1 cellular context compared by ENCODE assay signal in the genomic region with DNA sequence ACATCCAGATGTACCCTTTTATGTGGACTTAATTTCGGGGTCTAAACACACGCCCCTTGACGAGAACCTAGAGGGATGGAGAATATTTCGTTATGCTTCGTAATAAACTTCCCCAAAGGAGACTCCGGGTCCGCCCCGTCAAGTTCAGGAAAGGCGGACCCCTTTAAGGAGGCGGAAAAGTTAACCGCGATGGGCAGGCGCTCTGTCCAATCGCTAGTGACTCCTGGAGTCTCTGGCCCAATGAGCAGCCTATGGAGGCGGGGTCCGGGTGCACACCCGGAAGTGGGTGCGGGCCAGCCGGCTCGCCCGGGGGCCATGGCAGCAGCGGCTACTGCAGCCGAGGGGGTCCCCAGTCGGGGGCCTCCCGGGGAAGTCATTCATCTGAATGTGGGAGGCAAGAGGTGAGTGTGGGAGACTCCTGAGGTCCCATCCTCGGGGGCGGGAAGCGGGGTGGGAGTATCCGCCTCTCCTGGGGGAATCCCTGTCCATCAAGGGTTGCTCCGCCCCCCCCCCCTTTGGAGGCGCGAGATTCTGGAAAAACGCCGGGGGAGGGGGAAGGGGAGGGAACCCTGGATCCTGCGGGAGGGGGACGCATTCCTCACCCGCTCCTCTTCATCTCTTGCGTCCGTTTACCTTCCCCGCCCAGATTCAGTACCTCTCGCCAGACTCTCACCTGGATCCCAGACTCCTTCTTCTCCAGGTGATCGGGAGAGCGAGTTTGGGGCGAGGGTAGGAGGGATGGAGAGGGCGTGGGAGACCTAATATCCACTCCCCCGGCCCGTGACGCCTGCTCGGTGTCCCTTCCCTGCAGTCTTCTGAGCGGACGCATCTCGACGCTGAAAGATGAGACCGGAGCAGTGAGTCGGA.
TF ChIP-seq lines count a peak whose summit lies in the region.

A gene with protein sequence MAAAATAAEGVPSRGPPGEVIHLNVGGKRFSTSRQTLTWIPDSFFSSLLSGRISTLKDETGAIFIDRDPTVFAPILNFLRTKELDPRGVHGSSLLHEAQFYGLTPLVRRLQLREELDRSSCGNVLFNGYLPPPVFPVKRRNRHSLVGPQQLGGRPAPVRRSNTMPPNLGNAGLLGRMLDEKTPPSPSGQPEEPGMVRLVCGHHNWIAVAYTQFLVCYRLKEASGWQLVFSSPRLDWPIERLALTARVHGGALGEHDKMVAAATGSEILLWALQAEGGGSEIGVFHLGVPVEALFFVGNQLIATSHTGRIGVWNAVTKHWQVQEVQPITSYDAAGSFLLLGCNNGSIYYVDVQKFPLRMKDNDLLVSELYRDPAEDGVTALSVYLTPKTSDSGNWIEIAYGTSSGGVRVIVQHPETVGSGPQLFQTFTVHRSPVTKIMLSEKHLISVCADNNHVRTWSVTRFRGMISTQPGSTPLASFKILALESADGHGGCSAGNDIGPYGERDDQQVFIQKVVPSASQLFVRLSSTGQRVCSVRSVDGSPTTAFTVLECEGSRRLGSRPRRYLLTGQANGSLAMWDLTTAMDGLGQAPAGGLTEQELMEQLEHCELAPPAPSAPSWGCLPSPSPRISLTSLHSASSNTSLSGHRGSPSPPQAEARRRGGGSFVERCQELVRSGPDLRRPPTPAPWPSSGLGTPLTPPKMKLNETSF (plus strand): TSS at position 289 of the 867 bp plus-strand sequence. CDS start 27 bp downstream, at position 316.

TF ChIP-seq in GM12878, 131 proteins besides CTCF, POLR2A, EP300 and RAD21 (continued from another document):
- no peak for TF ChIP-seq POU2F2 (IDR thresholded peaks at IDR 0.05; ENCODE audit: borderline replicate concordance, low read depth, low read length)
- TF ChIP-seq CBX5 (IDR thresholded peaks at IDR 0.05; ENCODE audit: low read depth), result no peak
- TF ChIP-seq, protein P1, sequence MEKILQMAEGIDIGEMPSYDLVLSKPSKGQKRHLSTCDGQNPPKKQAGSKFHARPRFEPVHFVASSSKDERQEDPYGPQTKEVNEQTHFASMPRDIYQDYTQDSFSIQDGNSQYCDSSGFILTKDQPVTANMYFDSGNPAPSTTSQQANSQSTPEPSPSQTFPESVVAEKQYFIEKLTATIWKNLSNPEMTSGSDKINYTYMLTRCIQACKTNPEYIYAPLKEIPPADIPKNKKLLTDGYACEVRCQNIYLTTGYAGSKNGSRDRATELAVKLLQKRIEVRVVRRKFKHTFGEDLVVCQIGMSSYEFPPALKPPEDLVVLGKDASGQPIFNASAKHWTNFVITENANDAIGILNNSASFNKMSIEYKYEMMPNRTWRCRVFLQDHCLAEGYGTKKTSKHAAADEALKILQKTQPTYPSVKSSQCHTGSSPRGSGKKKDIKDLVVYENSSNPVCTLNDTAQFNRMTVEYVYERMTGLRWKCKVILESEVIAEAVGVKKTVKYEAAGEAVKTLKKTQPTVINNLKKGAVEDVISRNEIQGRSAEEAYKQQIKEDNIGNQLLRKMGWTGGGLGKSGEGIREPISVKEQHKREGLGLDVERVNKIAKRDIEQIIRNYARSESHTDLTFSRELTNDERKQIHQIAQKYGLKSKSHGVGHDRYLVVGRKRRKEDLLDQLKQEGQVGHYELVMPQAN (conservative IDR thresholded peaks at IDR 0.05), result peak; percentile 73
- TF ChIP-seq IKZF1 (conservative IDR thresholded peaks at IDR 0.05), result peak; percentile 75
- no peak for TF ChIP-seq SUZ12 (IDR thresholded peaks at IDR 0.05; ENCODE audit: unreplicated experiment)
- TF ChIP-seq RCOR1 (conservative IDR thresholded peaks at IDR 0.05; ENCODE audit: low read depth, low read length), result no peak
- 0 out of 2 replicates have a peak, but pooled peaks have one; percentile 4 for TF ChIP-seq TARDBP (IDR thresholded peaks at IDR 0.05; ENCODE audit: borderline replicate concordance)
- peak; percentile 26 for TF ChIP-seq SIX5 (IDR thresholded peaks at IDR 0.05; ENCODE audit: low read depth, low read length, severe bottlenecking)
- 0 out of 4 replicates have a peak, but pooled peaks of 1 of the 2 experiments have one; percentile 15 for TF ChIP-seq SRF (IDR thresholded peaks at IDR 0.05; ENCODE audit: low read depth in 2 of 2, low read length in 2 of 2)
- no peak for TF ChIP-seq YBX1 (IDR thresholded peaks at IDR 0.05)
- peak; percentile 49 for TF ChIP-seq MEF2B (IDR thresholded peaks at IDR 0.05; ENCODE audit: partially characterized antibody, poor library complexity, severe bottlenecking)
- 0 out of 2 replicates have a peak, but pooled peaks have one; percentile 21 for TF ChIP-seq TCF12 (IDR thresholded peaks at IDR 0.05; ENCODE audit: low read depth, low read length)
- TF ChIP-seq KDM1A (IDR thresholded peaks at IDR 0.05; ENCODE audit: borderline replicate concordance), result no peak
- peak; percentile 89 for TF ChIP-seq NFYA (IDR thresholded peaks at IDR 0.05; ENCODE audit: borderline replicate concordance, low read depth, low read length)
- peak; percentile 28; the same call in 1 of the 2 replicates for TF ChIP-seq NR2C1 (IDR thresholded peaks at IDR 0.05)
- TF ChIP-seq, protein P2, sequence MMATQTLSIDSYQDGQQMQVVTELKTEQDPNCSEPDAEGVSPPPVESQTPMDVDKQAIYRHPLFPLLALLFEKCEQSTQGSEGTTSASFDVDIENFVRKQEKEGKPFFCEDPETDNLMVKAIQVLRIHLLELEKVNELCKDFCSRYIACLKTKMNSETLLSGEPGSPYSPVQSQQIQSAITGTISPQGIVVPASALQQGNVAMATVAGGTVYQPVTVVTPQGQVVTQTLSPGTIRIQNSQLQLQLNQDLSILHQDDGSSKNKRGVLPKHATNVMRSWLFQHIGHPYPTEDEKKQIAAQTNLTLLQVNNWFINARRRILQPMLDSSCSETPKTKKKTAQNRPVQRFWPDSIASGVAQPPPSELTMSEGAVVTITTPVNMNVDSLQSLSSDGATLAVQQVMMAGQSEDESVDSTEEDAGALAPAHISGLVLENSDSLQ (IDR thresholded peaks at IDR 0.05), result peak; percentile 99
- no peak for TF ChIP-seq MYB (IDR thresholded peaks at IDR 0.05; ENCODE audit: borderline replicate concordance, low read depth, low read length)
- TF ChIP-seq STAT3 (IDR thresholded peaks at IDR 0.05; ENCODE audit: low read depth, low read length), result no peak
- TF ChIP-seq, protein P3, sequence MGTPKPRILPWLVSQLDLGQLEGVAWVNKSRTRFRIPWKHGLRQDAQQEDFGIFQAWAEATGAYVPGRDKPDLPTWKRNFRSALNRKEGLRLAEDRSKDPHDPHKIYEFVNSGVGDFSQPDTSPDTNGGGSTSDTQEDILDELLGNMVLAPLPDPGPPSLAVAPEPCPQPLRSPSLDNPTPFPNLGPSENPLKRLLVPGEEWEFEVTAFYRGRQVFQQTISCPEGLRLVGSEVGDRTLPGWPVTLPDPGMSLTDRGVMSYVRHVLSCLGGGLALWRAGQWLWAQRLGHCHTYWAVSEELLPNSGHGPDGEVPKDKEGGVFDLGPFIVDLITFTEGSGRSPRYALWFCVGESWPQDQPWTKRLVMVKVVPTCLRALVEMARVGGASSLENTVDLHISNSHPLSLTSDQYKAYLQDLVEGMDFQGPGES (IDR thresholded peaks at IDR 0.05), result peak; percentile 96
